In the genomic region with DNA sequence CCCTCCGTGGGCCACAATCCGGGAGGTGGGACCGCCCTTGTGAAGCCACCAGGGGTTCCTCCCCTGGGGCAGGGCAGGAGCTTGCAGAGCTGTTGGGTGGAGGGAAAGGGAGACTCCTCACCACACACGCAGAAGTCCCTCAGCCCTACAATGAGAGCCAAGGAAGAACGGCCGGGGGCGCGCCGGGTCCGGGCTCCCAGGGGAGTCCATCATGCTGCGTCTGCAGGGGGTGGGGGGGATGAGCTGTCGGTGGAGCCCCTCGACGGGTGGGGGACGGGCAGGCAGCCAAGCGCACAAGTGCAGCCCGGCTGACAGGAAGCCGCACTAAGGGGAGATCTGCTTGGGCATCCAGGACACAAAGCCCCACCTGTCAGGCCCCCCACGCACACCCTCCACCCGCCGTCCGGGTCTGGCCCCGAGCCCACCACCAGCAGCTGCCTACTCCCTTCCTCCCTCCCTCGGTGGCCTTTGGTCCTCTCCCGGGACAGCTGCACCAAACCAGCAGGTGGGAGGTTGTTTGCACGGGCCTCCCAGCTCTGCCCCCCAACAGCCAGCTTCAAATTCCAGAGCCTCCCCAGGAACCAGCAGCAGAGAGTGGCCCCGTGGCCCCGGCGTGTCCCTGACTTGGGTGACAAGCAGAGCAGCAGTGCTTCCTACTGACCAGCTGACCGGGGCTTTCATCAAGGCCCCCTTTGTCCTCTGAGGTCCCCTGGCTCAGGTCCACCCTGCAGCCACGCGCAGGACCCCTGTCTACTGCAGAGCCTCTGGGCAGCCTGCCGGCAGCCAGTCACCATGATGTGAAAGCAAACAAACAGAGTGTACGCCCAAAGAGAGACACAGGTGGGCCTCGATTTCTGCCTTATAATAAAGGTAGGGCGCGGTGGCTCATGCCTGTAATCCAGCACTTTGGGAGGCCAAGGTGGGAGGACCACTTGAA, we compare ENCODE assay signal across 1 cellular context.
A peak's percentile ranks its signal among the peaks of the same experiment; 100 is the strongest.
TF ChIP-seq lines count a peak whose summit lies in the region.

No MANE protein-coding gene starts in this region.

TF ChIP-seq in HepG2, 621 proteins besides CTCF, POLR2A, EP300 and RAD21 (continued from another document and continues in another):
- no peak for TF ChIP-seq NBN (conservative IDR thresholded peaks at IDR 0.05)
- no peak for TF ChIP-seq GRHL1 (CRISPR knock-in tag; conservative IDR thresholded peaks at IDR 0.05)
- TF ChIP-seq, protein P1, sequence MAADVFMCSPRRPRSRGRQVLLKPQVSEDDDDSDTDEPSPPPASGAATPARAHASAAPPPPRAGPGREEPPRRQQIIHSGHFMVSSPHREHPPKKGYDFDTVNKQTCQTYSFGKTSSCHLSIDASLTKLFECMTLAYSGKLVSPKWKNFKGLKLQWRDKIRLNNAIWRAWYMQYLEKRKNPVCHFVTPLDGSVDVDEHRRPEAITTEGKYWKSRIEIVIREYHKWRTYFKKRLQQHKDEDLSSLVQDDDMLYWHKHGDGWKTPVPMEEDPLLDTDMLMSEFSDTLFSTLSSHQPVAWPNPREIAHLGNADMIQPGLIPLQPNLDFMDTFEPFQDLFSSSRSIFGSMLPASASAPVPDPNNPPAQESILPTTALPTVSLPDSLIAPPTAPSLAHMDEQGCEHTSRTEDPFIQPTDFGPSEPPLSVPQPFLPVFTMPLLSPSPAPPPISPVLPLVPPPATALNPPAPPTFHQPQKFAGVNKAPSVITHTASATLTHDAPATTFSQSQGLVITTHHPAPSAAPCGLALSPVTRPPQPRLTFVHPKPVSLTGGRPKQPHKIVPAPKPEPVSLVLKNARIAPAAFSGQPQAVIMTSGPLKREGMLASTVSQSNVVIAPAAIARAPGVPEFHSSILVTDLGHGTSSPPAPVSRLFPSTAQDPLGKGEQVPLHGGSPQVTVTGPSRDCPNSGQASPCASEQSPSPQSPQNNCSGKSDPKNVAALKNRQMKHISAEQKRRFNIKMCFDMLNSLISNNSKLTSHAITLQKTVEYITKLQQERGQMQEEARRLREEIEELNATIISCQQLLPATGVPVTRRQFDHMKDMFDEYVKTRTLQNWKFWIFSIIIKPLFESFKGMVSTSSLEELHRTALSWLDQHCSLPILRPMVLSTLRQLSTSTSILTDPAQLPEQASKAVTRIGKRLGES (CRISPR knock-in tag; IDR thresholded peaks at IDR 0.05; ENCODE audit: borderline replicate concordance): peak; percentile 96
- TF ChIP-seq, protein P2, sequence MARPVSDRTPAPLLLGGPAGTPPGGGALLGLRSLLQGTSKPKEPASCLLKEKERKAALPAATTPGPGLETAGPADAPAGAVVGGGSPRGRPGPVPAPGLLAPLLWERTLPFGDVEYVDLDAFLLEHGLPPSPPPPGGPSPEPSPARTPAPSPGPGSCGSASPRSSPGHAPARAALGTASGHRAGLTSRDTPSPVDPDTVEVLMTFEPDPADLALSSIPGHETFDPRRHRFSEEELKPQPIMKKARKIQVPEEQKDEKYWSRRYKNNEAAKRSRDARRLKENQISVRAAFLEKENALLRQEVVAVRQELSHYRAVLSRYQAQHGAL (CRISPR knock-in tag; IDR thresholded peaks at IDR 0.05; ENCODE audit: not compliant biosample characterization): peak; percentile 68
- TF ChIP-seq, protein P3, sequence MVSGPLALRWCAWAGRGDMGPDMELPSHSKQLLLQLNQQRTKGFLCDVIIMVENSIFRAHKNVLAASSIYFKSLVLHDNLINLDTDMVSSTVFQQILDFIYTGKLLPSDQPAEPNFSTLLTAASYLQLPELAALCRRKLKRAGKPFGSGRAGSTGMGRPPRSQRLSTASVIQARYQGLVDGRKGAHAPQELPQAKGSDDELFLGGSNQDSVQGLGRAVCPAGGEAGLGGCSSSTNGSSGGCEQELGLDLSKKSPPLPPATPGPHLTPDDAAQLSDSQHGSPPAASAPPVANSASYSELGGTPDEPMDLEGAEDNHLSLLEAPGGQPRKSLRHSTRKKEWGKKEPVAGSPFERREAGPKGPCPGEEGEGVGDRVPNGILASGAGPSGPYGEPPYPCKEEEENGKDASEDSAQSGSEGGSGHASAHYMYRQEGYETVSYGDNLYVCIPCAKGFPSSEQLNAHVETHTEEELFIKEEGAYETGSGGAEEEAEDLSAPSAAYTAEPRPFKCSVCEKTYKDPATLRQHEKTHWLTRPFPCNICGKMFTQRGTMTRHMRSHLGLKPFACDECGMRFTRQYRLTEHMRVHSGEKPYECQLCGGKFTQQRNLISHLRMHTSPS (CRISPR knock-in tag; IDR thresholded peaks at IDR 0.05; ENCODE audit: low read depth): no peak
- TF ChIP-seq, protein P4, sequence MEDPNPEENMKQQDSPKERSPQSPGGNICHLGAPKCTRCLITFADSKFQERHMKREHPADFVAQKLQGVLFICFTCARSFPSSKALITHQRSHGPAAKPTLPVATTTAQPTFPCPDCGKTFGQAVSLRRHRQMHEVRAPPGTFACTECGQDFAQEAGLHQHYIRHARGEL (CRISPR knock-in tag; IDR thresholded peaks at IDR 0.05): no peak
- TF ChIP-seq JDP2 (CRISPR knock-in tag; IDR thresholded peaks at IDR 0.05; ENCODE audit: borderline replicate concordance): no peak; the same call in 1 of the 2 replicates
- no peak for TF ChIP-seq PRPF4 (IDR thresholded peaks at IDR 0.05; ENCODE audit: low read depth, low read length, poor library complexity, severe bottlenecking)
- TF ChIP-seq, protein P5, sequence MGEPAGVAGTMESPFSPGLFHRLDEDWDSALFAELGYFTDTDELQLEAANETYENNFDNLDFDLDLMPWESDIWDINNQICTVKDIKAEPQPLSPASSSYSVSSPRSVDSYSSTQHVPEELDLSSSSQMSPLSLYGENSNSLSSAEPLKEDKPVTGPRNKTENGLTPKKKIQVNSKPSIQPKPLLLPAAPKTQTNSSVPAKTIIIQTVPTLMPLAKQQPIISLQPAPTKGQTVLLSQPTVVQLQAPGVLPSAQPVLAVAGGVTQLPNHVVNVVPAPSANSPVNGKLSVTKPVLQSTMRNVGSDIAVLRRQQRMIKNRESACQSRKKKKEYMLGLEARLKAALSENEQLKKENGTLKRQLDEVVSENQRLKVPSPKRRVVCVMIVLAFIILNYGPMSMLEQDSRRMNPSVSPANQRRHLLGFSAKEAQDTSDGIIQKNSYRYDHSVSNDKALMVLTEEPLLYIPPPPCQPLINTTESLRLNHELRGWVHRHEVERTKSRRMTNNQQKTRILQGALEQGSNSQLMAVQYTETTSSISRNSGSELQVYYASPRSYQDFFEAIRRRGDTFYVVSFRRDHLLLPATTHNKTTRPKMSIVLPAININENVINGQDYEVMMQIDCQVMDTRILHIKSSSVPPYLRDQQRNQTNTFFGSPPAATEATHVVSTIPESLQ (CRISPR knock-in tag; conservative IDR thresholded peaks at IDR 0.05): no peak
- TF ChIP-seq ZNF839 (CRISPR knock-in tag; IDR thresholded peaks at IDR 0.05; ENCODE audit: borderline replicate concordance): no peak
- no peak for TF ChIP-seq PHB2 (IDR thresholded peaks at IDR 0.05; ENCODE audit: partially characterized antibody)
- TF ChIP-seq, protein P6, sequence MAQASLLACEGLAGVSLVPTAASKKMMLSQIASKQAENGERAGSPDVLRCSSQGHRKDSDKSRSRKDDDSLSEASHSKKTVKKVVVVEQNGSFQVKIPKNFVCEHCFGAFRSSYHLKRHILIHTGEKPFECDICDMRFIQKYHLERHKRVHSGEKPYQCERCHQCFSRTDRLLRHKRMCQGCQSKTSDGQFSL (CRISPR knock-in tag; IDR thresholded peaks at IDR 0.05): peak; percentile 88; the same call in 1 of the 2 replicates
- TF ChIP-seq, protein P7, sequence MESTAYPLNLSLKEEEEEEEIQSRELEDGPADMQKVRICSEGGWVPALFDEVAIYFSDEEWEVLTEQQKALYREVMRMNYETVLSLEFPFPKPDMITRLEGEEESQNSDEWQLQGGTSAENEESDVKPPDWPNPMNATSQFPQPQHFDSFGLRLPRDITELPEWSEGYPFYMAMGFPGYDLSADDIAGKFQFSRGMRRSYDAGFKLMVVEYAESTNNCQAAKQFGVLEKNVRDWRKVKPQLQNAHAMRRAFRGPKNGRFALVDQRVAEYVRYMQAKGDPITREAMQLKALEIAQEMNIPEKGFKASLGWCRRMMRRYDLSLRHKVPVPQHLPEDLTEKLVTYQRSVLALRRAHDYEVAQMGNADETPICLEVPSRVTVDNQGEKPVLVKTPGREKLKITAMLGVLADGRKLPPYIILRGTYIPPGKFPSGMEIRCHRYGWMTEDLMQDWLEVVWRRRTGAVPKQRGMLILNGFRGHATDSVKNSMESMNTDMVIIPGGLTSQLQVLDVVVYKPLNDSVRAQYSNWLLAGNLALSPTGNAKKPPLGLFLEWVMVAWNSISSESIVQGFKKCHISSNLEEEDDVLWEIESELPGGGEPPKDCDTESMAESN (CRISPR knock-in tag; conservative IDR thresholded peaks at IDR 0.05): peak; percentile 74
- TF ChIP-seq HCFC1 (IDR thresholded peaks at IDR 0.05; ENCODE audit: low read depth, low read length): no peak
- TF ChIP-seq AFF4 (CRISPR knock-in tag; IDR thresholded peaks at IDR 0.05): no peak; the same call in 1 of the 2 replicates
- 0 out of 2 replicates have a peak, but pooled peaks have one; percentile 72 for TF ChIP-seq MEF2D (CRISPR knock-in tag; IDR thresholded peaks at IDR 0.05)
- no peak for TF ChIP-seq ZSCAN30 (CRISPR knock-in tag; IDR thresholded peaks at IDR 0.05)
- no peak for TF ChIP-seq YY1 (IDR thresholded peaks at IDR 0.05; ENCODE audit: insufficient read depth, insufficient replicate concordance, low read depth, low read length)
- peak; percentile 97 for TF ChIP-seq SNAI1 (CRISPR knock-in tag; IDR thresholded peaks at IDR 0.05; ENCODE audit: borderline replicate concordance)
- 0 out of 2 replicates have a peak, but pooled peaks have one; percentile 58 for TF ChIP-seq FOXC1 (CRISPR knock-in tag; IDR thresholded peaks at IDR 0.05; ENCODE audit: borderline replicate concordance)
- peak; percentile 25; the same call in 1 of the 2 replicates for TF ChIP-seq ZNF644 (CRISPR knock-in tag; IDR thresholded peaks at IDR 0.05; ENCODE audit: low read depth)
- TF ChIP-seq, protein P8, sequence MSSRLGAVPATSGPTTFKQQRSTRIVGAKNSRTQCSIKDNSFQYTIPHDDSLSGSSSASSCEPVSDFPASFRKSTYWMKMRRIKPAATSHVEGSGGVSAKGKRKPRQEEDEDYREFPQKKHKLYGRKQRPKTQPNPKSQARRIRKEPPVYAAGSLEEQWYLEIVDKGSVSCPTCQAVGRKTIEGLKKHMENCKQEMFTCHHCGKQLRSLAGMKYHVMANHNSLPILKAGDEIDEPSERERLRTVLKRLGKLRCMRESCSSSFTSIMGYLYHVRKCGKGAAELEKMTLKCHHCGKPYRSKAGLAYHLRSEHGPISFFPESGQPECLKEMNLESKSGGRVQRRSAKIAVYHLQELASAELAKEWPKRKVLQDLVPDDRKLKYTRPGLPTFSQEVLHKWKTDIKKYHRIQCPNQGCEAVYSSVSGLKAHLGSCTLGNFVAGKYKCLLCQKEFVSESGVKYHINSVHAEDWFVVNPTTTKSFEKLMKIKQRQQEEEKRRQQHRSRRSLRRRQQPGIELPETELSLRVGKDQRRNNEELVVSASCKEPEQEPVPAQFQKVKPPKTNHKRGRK (CRISPR knock-in tag; IDR thresholded peaks at IDR 0.05): no peak
- no peak for TF ChIP-seq DDIT3 (CRISPR knock-in tag; IDR thresholded peaks at IDR 0.05)
- TF ChIP-seq, protein P9, sequence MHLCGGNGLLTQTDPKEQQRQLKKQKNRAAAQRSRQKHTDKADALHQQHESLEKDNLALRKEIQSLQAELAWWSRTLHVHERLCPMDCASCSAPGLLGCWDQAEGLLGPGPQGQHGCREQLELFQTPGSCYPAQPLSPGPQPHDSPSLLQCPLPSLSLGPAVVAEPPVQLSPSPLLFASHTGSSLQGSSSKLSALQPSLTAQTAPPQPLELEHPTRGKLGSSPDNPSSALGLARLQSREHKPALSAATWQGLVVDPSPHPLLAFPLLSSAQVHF (CRISPR knock-in tag; IDR thresholded peaks at IDR 0.05): no peak
- TF ChIP-seq TCF7L2 (IDR thresholded peaks at IDR 0.05; ENCODE audit: low read depth, low read length): no peak
- no peak for TF ChIP-seq MAZ (IDR thresholded peaks at IDR 0.05; ENCODE audit: borderline replicate concordance, low read depth, low read length)
- peak; percentile 50; the same call in 1 of the 2 replicates for TF ChIP-seq MAZ (CRISPR knock-in tag; IDR thresholded peaks at IDR 0.05; ENCODE audit: low read depth)
- no peak for TF ChIP-seq ZNF549 (CRISPR knock-in tag; IDR thresholded peaks at IDR 0.05)
- TF ChIP-seq ATF4 (CRISPR knock-in tag; IDR thresholded peaks at IDR 0.05): peak in 1 of 2 experiments; percentile 25; a peak in 1 of 4 replicates
